26 cellular contexts compared by ENCODE assay signal in genomic region chr9:129644365-129644764, GRCh38. TPM values are rescaled to one million over a fixed set of nuclear protein-coding genes. Genes with fewer than 3 reads are reported as not detected.
"Had no signal": no experiment of that assay in that cellular context is flagged by ENCODE, and none has a peak within 500 bp of the region (broad histone marks: within the 10 kb centered on the region; RNA-seq: fewer than 3 reads in every experiment).

No MANE protein-coding gene starts in this region.

- DNase-seq: central memory CD4-positive, alpha-beta T cell; effector CD4-positive, alpha-beta T cell; foreskin melanocyte; head of caudate nucleus; hippocampal formation; kidney glomerular epithelial cell; mammary epithelial cell; mucosa of descending colon; naive thymus-derived CD8-positive, alpha-beta T cell; posterior cingulate gyrus; stimulated activated CD4-positive, alpha-beta T cell treated with anti-CD3 and anti-CD28 coated beads, Interleukin-2, amount 100 ng/mL, for 48 hours; stimulated activated CD8-positive, alpha-beta memory T cell treated with anti-CD3 and anti-CD28 coated beads, Interleukin-4, amount 100 ng/mL, for 48 hours; stimulated activated naive CD8-positive, alpha-beta T cell treated with anti-CD3 and anti-CD28 coated beads, Interleukin-15, Interleukin-2, amounts not matched to agents 100 U/mL and 50 U/mL, for 24 hours; tibial artery; upper lobe of right lung had no signal

- H3K27ac Mint-ChIP-seq: stimulated activated effector memory CD8-positive, alpha-beta T cell treated with anti-CD3 and anti-CD28 coated beads, Interleukin-12 subunit alpha, Interleukin-12 subunit beta, amount 100 ng/mL, for 72 hours had no signal

- H3K4me3 ChIP-seq: coronary artery, mucosa of descending colon, right atrium auricular region, smooth muscle cell, tibial artery, upper lobe of right lung had no signal

- H3K27ac ChIP-seq: coronary artery, epithelial cell of prostate, right atrium auricular region, tibial artery, upper lobe of right lung had no signal

- H3K27me3 ChIP-seq: right atrium auricular region, tibial artery, upper lobe of right lung had no signal

- H3K9me3 Mint-ChIP-seq: naive thymus-derived CD8-positive, alpha-beta T cell; stimulated activated effector memory CD8-positive, alpha-beta T cell treated with anti-CD3 and anti-CD28 coated beads, Interleukin-12 subunit alpha, Interleukin-12 subunit beta, amount 100 ng/mL, for 72 hours had no signal

- H3K9me3 ChIP-seq: mucosa of descending colon, right atrium auricular region, tibial artery, upper lobe of right lung had no signal

- H3K4me2 ChIP-seq: smooth muscle cell had no signal

- H3K4me3 Mint-ChIP-seq: stimulated activated effector memory CD8-positive, alpha-beta T cell treated with anti-CD3 and anti-CD28 coated beads, Interleukin-12 subunit alpha, Interleukin-12 subunit beta, amount 100 ng/mL, for 72 hours had no signal

- ATAC-seq: mucosa of descending colon; naive thymus-derived CD8-positive, alpha-beta T cell; stimulated activated effector memory CD8-positive, alpha-beta T cell treated with anti-CD3 and anti-CD28 coated beads, Interleukin-12 subunit alpha, Interleukin-12 subunit beta, amount 100 ng/mL, for 72 hours; stimulated activated naive CD8-positive, alpha-beta T cell treated with anti-CD3 and anti-CD28 coated beads, Interleukin-15, Interleukin-2, amounts not matched to agents 100 U/mL and 50 U/mL, for 24 hours; upper lobe of right lung had no signal

- H3K36me3 Mint-ChIP-seq: naive thymus-derived CD8-positive, alpha-beta T cell had no signal

RNA-seq across cellular contexts. Expression of gene PRRX2, which starts 21.1 kb away (rescaled TPM):
- total RNA-seq: naive thymus-derived CD8-positive, alpha-beta T cell; pulmonary artery endothelial cell had no signal
- polyA plus RNA-seq: mammary epithelial cell; naive thymus-derived CD8-positive, alpha-beta T cell; neural cell had no signal

RNA-seq across cellular contexts. Expression of gene C9orf50, which starts 23.5 kb away (rescaled TPM):
- total RNA-seq: dermis microvascular lymphatic vessel endothelial cell; mammary epithelial cell; mucosa of descending colon; naive thymus-derived CD8-positive, alpha-beta T cell; osteocyte; pulmonary artery endothelial cell; right atrium auricular region; smooth muscle cell; temporal lobe; upper lobe of right lung had no signal
- polyA plus RNA-seq: liver; mammary epithelial cell; naive thymus-derived CD8-positive, alpha-beta T cell; neural cell had no signal
